ENCODE assay signal across 8 cellular contexts in genomic region chr4:9495450-9495849, GRCh38. TPM values are rescaled to one million over a fixed set of nuclear protein-coding genes. Genes with fewer than 3 reads are reported as not detected.
DNase-seq lines count a peak whose midpoint lies in the region; ATAC-seq, FAIRE-seq and TF ChIP-seq lines count a peak whose summit lies in the region.
"Not testable (repeated sequence)": the region's sequence is repeated elsewhere in the genome, so short reads cannot be mapped to it uniquely, and the experiment has no call there.

No MANE protein-coding gene starts in this region.

- H3K36me3 Mint-ChIP-seq in effector memory CD8-positive, alpha-beta T cell (ENCODE audit: insufficient read depth), result not testable (repeated sequence)

- not testable (repeated sequence) for TF ChIP-seq EP300 in HepG2 (IDR thresholded peaks at IDR 0.05; ENCODE audit: low read depth in 2 of 2, low read length in 2 of 2); HepG2 (CRISPR knock-in tag; IDR thresholded peaks at IDR 0.05; ENCODE audit: borderline replicate concordance)

- not testable (repeated sequence) for H3K27ac ChIP-seq in HepG2 (ENCODE audit: extremely low read length, insufficient read depth, low read length)

- peaks cover 5 to 37% of the 10 kb centered on the region in 2 donors for H3K27me3 Mint-ChIP-seq in effector memory CD8-positive, alpha-beta T cell

- H3K27ac Mint-ChIP-seq in effector memory CD8-positive, alpha-beta T cell, result not testable (repeated sequence)

- POLR2A ChIA-PET in HepG2 (lab: Yijun Ruan, JAX), result not testable (repeated sequence)

- in situ Hi-C loops in HepG2 (cut with HindIII; ENCODE audit: extremely low pct_ligation_motif_present, low pct_unique_long_range_greater_than_20kb), result not testable (repeated sequence)

- not testable (repeated sequence) for H2AFZ ChIP-seq in HepG2 (ENCODE audit: low read length)

- H3K27me3 ChIP-seq in HepG2 (ENCODE audit: control insufficient read depth in 1 of 2, insufficient read depth in 2 of 2, low read length in 2 of 2), result not testable (repeated sequence)

- intact Hi-C loops in HepG2 (cut with micrococcal nuclease; ENCODE audit: unreplicated experiment), result not testable (repeated sequence)

- not testable (repeated sequence) for BruUV-seq in HepG2 (replicated peaks; lab: Mats Ljungman, UMichigan)

- peak; percentile 76 for TF ChIP-seq CTCF in HepG2 (CRISPR knock-in tag; IDR thresholded peaks at IDR 0.05)

- not testable (repeated sequence) for H4K20me1 ChIP-seq in HepG2 (ENCODE audit: insufficient read depth, low read length)

- 0% methylated on average over 1 of the region's 11 CpGs for WGBS in HepG2 (ENCODE audit: low lambda C conversion rate)

- not testable (repeated sequence) for ATAC-seq in effector memory CD8-positive, alpha-beta T cell (replicated peaks); HepG2

- H3K9me3 ChIP-seq in HepG2 (ENCODE audit: low read length), result not testable (repeated sequence)

- not testable (repeated sequence) for H3K4me2 ChIP-seq in HepG2 (ENCODE audit: low read depth, low read length)

- TF ChIP-seq RAD21 in HepG2 (CRISPR knock-in tag; IDR thresholded peaks at IDR 0.05), result peak; percentile 42; the same call in 1 of the 2 replicates

- DNase-seq in GM04504 (ENCODE audit: low read depth) (peak; percentile 3), NCI-H1092 treated with DMSO at 0.1 percent for 48 hours (lab: John Stamatoyannopoulos, UW) (peak; percentile 7), SIG-M5 treated with dmso at 0.1 percent for 504 hours (lab: John Stamatoyannopoulos, UW; ENCODE audit: unreplicated experiment) (peak; percentile 0), activated T-cell treated with anti-CD3 and anti-CD28 coated beads for 48 hours (ENCODE audit: low read depth) (peak; percentile 67), HepG2 (ENCODE audit: low spot score) (peak; percentile 33), urothelium cell line (ENCODE audit: low spot score) (peak; percentile 24)
- DNase-seq in effector memory CD8-positive, alpha-beta T cell, result peak; percentile 2 to 28 (median 15)
- DNase-seq in stimulated activated CD4-positive, alpha-beta T cell treated with anti-CD3 and anti-CD28 coated beads, Interleukin-15, amount 100 ng/mL, for 1 hour (ENCODE audit: low read depth in 1 of 2, low spot score in 1 of 2), result peak; percentile 21 to 50

- H3K9ac ChIP-seq in HepG2 (ENCODE audit: insufficient read depth, low read depth, low read length), result not testable (repeated sequence)

- not testable (repeated sequence) for TF ChIP-seq POLR2A in HepG2 (IDR thresholded peaks at IDR 0.05; ENCODE audit: insufficient read depth in 1 of 2, low read depth in 2 of 2, low read length in 2 of 2)

- not testable (repeated sequence) for H3K79me2 ChIP-seq in HepG2 (ENCODE audit: insufficient read depth, low read length)

- H3K36me3 ChIP-seq in HepG2 (replicated peaks in 1 of 2; ENCODE audit: control insufficient read depth in 1 of 2, insufficient read depth in 2 of 2, low read length in 2 of 2), result not testable (repeated sequence)

- FAIRE-seq in HepG2 (lab: Jason Lieb, UNC); urothelium cell line (lab: Jason Lieb, UNC): not testable (repeated sequence)

- CTCF ChIA-PET in HepG2 (lab: Yijun Ruan, JAX; ENCODE audit: low intra/inter-chr PET ratio, low total read pairs), result not testable (repeated sequence)

- H3K4me1 Mint-ChIP-seq in effector memory CD8-positive, alpha-beta T cell (ENCODE audit: low read depth in 2 of 2), result not testable (repeated sequence)

- H3K9me3 Mint-ChIP-seq in effector memory CD8-positive, alpha-beta T cell, result not testable (repeated sequence)

- H3K4me3 Mint-ChIP-seq in effector memory CD8-positive, alpha-beta T cell, result not testable (repeated sequence)

- not testable (repeated sequence) for H3K4me1 ChIP-seq in HepG2 (ENCODE audit: insufficient read depth, low read length)

- H3K4me3 ChIP-seq in HepG2 (replicated peaks in 1 of 3; ENCODE audit: insufficient read depth in 1 of 3, low read depth in 2 of 3, low read length in 3 of 3), result not testable (repeated sequence)

TF ChIP-seq in HepG2, 621 proteins besides CTCF, POLR2A, EP300 and RAD21:
- TF ChIP-seq STAG1 (CRISPR knock-in tag; IDR thresholded peaks at IDR 0.05), result peak; percentile 62

RNA-seq across cellular contexts. Expression of gene DEFB131A, which starts 51.2 kb away (rescaled TPM):
- total RNA-seq in HepG2 (2016; rRNA removed; fragmentation: Illumina TruSeq; extraction: Trizol), result not detected in 2 replicates
- total RNA-seq in HepG2 (2016; cell fraction: cytosol; rRNA removed; fragmentation: Illumina TruSeq; extraction: Trizol; ENCODE audit: low read depth), result not detected in 2 replicates
- not detected in 2 replicates for total RNA-seq in HepG2 (2016; cell fraction: insoluble cytoplasmic fraction; rRNA removed; fragmentation: Illumina TruSeq; extraction: Trizol)
- not detected in 2 replicates for total RNA-seq in HepG2 (2016; cell fraction: membrane; rRNA removed; fragmentation: Illumina TruSeq; extraction: Trizol)
- total RNA-seq in HepG2 (2016; cell fraction: nucleus; rRNA removed; fragmentation: Illumina TruSeq; extraction: Trizol), result not detected in 2 replicates
- not detected in 2 replicates for polyA plus RNA-seq in HepG2 (2011; rRNA removed)
- polyA plus RNA-seq in HepG2 (2011; cell fraction: cytosol; rRNA removed), result not detected in 2 replicates
- polyA plus RNA-seq in HepG2 (2011; cell fraction: nucleus; rRNA removed), result not detected in 2 replicates
- not detected in 2 replicates for polyA plus RNA-seq in HepG2 (2012)
- not detected in 2 replicates for polyA plus RNA-seq in HepG2 (2016; cell fraction: cytosol; fragmentation: Illumina TruSeq; extraction: Trizol; ENCODE audit: low read depth)
- polyA plus RNA-seq in HepG2 (2016; cell fraction: insoluble cytoplasmic fraction; fragmentation: Illumina TruSeq; extraction: Trizol; ENCODE audit: low read depth), result not detected in 2 replicates
- not detected in 2 replicates for polyA plus RNA-seq in HepG2 (2016; cell fraction: membrane; fragmentation: Illumina TruSeq; extraction: Trizol; ENCODE audit: low read depth)
- not detected in 2 replicates for polyA plus RNA-seq in HepG2 (2016; cell fraction: nucleus; fragmentation: Illumina TruSeq; extraction: Trizol; ENCODE audit: insufficient read depth, low read depth)
- not detected in 2 replicates for polyA minus RNA-seq in HepG2 (2011; rRNA and poly(A)+ RNA removed; ENCODE audit: low replicate concordance)
- polyA minus RNA-seq in HepG2 (2011; cell fraction: cytosol; rRNA and poly(A)+ RNA removed), result not detected in 2 replicates
- polyA minus RNA-seq in HepG2 (2011; cell fraction: nucleus; rRNA and poly(A)+ RNA removed), result not detected in 2 replicates

Comparison
In these comparisons a context has a peak if more than half of its experiments do, and no peak if none do; other contexts are left out.
1. DNase-seq: peak in every context shown above with its lines; median percentile 67 in activated T-cell treated with anti-CD3 and anti-CD28 coated beads for 48 hours; 36 in stimulated activated CD4-positive, alpha-beta T cell treated with anti-CD3 and anti-CD28 coated beads, Interleukin-15, amount 100 ng/mL, for 1 hour; 33 in HepG2; 24 in urothelium cell line; 15 in effector memory CD8-positive, alpha-beta T cell; 7 in NCI-H1092 treated with DMSO at 0.1 percent for 48 hours; 3 in GM04504; 0 in SIG-M5 treated with dmso at 0.1 percent for 504 hours.